Comparison of ENCODE assay signal across 1 cellular context in the genomic region with DNA sequence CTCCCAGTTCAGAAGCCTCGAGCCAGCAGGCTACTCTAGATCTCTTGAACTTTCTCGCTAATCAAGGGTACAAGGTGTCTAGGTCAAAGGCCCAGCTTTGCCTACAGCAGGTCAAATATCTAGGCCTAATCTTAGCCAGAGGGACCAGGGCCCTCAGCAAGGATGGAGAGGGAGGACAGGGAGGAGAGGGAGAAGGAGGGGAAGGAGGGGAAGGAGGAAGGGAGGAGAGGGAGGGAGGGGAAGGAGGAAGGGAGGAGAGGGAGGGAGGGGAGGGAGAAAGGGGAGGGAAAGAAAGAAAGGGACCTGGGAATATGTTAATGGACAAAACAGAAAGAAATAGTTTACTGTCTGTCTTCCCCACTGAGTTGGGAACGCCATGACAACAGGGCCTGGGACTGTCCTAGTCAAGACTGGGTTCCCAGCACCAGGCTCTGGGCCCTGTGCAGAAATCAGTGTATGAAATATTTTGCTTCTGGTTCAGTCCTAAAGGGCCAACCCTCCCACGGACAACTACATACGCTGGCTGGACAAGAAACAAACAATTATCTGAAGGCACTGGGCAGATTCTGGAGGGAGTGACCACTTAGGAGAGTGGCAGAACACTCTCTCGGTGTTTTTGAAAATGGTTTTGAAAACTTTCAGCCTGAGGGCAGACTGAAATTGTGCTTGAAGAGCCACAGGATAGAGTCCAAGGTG.
TF ChIP-seq lines count a peak whose summit lies in the region.

No MANE protein-coding gene starts in this region.

TF ChIP-seq in HEK293, 187 proteins besides CTCF, POLR2A, EP300 and RAD21 (continued from another document):
- TF ChIP-seq, protein P1, sequence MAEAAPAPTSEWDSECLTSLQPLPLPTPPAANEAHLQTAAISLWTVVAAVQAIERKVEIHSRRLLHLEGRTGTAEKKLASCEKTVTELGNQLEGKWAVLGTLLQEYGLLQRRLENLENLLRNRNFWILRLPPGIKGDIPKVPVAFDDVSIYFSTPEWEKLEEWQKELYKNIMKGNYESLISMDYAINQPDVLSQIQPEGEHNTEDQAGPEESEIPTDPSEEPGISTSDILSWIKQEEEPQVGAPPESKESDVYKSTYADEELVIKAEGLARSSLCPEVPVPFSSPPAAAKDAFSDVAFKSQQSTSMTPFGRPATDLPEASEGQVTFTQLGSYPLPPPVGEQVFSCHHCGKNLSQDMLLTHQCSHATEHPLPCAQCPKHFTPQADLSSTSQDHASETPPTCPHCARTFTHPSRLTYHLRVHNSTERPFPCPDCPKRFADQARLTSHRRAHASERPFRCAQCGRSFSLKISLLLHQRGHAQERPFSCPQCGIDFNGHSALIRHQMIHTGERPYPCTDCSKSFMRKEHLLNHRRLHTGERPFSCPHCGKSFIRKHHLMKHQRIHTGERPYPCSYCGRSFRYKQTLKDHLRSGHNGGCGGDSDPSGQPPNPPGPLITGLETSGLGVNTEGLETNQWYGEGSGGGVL (tag by site-specific recombination; IDR thresholded peaks at IDR 0.05) = peak; percentile 80
- TF ChIP-seq GLIS1 (tag by site-specific recombination; IDR thresholded peaks at IDR 0.05) (no peak), ZNF324 (tag by site-specific recombination; IDR thresholded peaks at IDR 0.05) (no peak), ZNF366 (tag by site-specific recombination; conservative IDR thresholded peaks at IDR 0.05) (peak; percentile 58), ZNF354C (tag by site-specific recombination; IDR thresholded peaks at IDR 0.05; ENCODE audit: borderline replicate concordance, low read depth) (no peak), ZEB2 (tag by site-specific recombination; IDR thresholded peaks at IDR 0.05) (no peak), WT1 (tag by site-specific recombination; IDR thresholded peaks at IDR 0.05) (peak; percentile 96), PRDM1 (tag by site-specific recombination; IDR thresholded peaks at IDR 0.05) (0 out of 2 replicates have a peak, but pooled peaks have one; percentile 16), ZNF544 (tag by site-specific recombination; IDR thresholded peaks at IDR 0.05) (no peak)
- TF ChIP-seq, protein P2, sequence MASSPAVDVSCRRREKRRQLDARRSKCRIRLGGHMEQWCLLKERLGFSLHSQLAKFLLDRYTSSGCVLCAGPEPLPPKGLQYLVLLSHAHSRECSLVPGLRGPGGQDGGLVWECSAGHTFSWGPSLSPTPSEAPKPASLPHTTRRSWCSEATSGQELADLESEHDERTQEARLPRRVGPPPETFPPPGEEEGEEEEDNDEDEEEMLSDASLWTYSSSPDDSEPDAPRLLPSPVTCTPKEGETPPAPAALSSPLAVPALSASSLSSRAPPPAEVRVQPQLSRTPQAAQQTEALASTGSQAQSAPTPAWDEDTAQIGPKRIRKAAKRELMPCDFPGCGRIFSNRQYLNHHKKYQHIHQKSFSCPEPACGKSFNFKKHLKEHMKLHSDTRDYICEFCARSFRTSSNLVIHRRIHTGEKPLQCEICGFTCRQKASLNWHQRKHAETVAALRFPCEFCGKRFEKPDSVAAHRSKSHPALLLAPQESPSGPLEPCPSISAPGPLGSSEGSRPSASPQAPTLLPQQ (tag by site-specific recombination; IDR thresholded peaks at IDR 0.05) = no peak
- TF ChIP-seq, protein P3, sequence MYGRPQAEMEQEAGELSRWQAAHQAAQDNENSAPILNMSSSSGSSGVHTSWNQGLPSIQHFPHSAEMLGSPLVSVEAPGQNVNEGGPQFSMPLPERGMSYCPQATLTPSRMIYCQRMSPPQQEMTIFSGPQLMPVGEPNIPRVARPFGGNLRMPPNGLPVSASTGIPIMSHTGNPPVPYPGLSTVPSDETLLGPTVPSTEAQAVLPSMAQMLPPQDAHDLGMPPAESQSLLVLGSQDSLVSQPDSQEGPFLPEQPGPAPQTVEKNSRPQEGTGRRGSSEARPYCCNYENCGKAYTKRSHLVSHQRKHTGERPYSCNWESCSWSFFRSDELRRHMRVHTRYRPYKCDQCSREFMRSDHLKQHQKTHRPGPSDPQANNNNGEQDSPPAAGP (tag by site-specific recombination; IDR thresholded peaks at IDR 0.05) = peak; percentile 63; the same call in 1 of the 2 replicates
- TF ChIP-seq, protein P4, sequence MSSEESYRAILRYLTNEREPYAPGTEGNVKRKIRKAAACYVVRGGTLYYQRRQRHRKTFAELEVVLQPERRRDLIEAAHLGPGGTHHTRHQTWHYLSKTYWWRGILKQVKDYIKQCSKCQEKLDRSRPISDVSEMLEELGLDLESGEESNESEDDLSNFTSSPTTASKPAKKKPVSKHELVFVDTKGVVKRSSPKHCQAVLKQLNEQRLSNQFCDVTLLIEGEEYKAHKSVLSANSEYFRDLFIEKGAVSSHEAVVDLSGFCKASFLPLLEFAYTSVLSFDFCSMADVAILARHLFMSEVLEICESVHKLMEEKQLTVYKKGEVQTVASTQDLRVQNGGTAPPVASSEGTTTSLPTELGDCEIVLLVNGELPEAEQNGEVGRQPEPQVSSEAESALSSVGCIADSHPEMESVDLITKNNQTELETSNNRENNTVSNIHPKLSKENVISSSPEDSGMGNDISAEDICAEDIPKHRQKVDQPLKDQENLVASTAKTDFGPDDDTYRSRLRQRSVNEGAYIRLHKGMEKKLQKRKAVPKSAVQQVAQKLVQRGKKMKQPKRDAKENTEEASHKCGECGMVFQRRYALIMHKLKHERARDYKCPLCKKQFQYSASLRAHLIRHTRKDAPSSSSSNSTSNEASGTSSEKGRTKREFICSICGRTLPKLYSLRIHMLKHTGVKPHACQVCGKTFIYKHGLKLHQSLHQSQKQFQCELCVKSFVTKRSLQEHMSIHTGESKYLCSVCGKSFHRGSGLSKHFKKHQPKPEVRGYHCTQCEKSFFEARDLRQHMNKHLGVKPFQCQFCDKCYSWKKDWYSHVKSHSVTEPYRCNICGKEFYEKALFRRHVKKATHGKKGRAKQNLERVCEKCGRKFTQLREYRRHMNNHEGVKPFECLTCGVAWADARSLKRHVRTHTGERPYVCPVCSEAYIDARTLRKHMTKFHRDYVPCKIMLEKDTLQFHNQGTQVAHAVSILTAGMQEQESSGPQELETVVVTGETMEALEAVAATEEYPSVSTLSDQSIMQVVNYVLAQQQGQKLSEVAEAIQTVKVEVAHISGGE (tag by site-specific recombination; conservative IDR thresholded peaks at IDR 0.05; ENCODE audit: low read depth) = no peak
